8 cellular contexts compared by ENCODE assay signal in the genomic region with DNA sequence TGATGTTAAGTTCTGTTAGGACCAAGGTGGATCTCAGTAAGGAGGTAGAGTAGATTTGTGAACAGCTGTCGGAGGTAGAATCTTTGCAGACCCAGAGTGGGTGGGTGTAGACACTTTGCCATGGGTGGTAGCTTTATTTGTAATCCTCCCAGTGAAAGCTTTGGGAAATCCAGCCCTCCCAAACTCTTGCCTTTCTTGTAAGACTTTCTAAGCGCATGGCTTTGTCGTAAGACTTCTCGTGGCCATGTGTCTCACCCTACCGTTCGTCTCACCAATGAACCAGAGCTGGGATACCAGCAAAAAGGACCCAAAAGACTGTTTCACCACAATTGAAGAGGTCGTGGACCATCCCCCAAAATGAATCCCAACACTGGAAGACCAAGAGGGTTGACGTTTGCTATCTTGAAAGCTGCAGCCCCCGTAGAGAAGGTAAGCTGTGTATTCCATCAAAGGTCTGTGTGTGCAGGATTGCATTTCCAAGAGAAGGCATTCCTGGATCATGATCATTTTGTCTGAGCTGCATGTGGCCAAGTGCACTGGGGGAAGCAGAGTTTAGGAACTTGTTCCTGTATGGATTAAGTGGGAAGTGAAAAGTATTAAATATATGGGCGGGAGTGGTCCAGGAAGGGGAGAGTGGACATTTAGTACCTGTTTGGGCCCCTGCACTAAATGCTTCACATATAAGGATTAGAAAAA. TPM values are rescaled to one million over a fixed set of nuclear protein-coding genes. Genes with fewer than 3 reads are reported as not detected.
DNase-seq lines count a peak whose midpoint lies in the region; ATAC-seq and TF ChIP-seq lines count a peak whose summit lies in the region.

No MANE protein-coding gene starts in this region.

- in situ Hi-C loops in IMR-90 (cut with MboI; ENCODE audit: low sequenced_read_pairs), result loop anchor here (5.0 kb wide), 2 partner anchors 248 to 378 kb away; no protein-coding TSS in a partner anchor

- no peak overlapping the region for H3K18ac ChIP-seq in IMR-90 (ENCODE audit: low read depth, low read length)

- no peak overlapping the region for H2BK5ac ChIP-seq in IMR-90 (ENCODE audit: low read depth, low read length, poor library complexity, severe bottlenecking)

- H2BK20ac ChIP-seq in IMR-90 (ENCODE audit: low read depth, low read length), result no peak overlapping the region

- H3K4me1 ChIP-seq in IMR-90 (ENCODE audit: control insufficient read depth, insufficient read depth, low read length) (peaks cover 4% of the 10 kb centered on the region), muscle layer of duodenum (ENCODE audit: control insufficient read depth in 1 of 2, insufficient read depth in 2 of 2, low read length in 2 of 2) (peaks cover 9 to 13% of the 10 kb centered on the region in 2 donors)

- peak overlapping the region; percentile 89 for H2AK9ac ChIP-seq in IMR-90 (replicated peaks; ENCODE audit: low read depth, low read length, poor library complexity)

- intact Hi-C loops in IMR-90 (cut with micrococcal nuclease), result loop anchor here (2.0 to 5.0 kb wide), 2 partner anchors 153 to 330 kb away; partner anchors contain the start of gene GSTA4

- peaks cover 6% of the 10 kb centered on the region; the same call in 1 of the 2 replicates for H3K9me1 ChIP-seq in IMR-90 (ENCODE audit: insufficient read depth, low read length)

- TF ChIP-seq POLR2A in IMR-90 (IDR thresholded peaks at IDR 0.05; ENCODE audit: low read depth, low read length), result no peak

- H3K4me3 ChIP-seq in AG04450 (ENCODE audit: low read depth, low read length) (peak overlapping the region; percentile 76), IMR-90 (ENCODE audit: insufficient read depth, low read depth, low read length) (peak overlapping the region; percentile 81), coronary artery (peak overlapping the region; percentile 79), muscle layer of duodenum (ENCODE audit: low read depth in 1 of 2, low read length in 2 of 2) (peak overlapping the region; percentile 71 to 92)

- no peaks in the 10 kb centered on the region for H3K36me3 ChIP-seq in IMR-90 (ENCODE audit: control insufficient read depth, insufficient read depth, low read length)
- no peaks in the 10 kb centered on the region for H3K36me3 ChIP-seq in muscle layer of duodenum (ENCODE audit: control insufficient read depth in 1 of 2, insufficient read depth in 2 of 2, low read length in 2 of 2)

- H3K27me3 ChIP-seq in AG04450 (ENCODE audit: control insufficient read depth, insufficient read depth, low read length) (no peaks in the 10 kb centered on the region), IMR-90 (ENCODE audit: control insufficient read depth, insufficient read depth, low read length) (no peaks in the 10 kb centered on the region), muscle layer of duodenum (ENCODE audit: low read depth, low read length) (no peaks in the 10 kb centered on the region)

- 70% methylated on average over 6 of the region's 10 CpGs; no CpG with 5 or more reads in 1 of the 2 experiments for WGBS in IMR-90 (ENCODE audit: extremely low coverage in 2 of 2, insufficient read length in 1 of 2), 2 experiments

- H3K14ac ChIP-seq in IMR-90 (replicated peaks; ENCODE audit: low read depth, low read length), result peak overlapping the region; percentile 12

- H3K4me2 ChIP-seq in IMR-90 (ENCODE audit: low read depth, low read length), result peak overlapping the region; percentile 87

- TF ChIP-seq RAD21 in IMR-90 (IDR thresholded peaks at IDR 0.05; ENCODE audit: low read length), result no peak

- no peak overlapping the region for H2BK15ac ChIP-seq in IMR-90 (ENCODE audit: low read depth, low read length)

- H2BK120ac ChIP-seq in IMR-90 (ENCODE audit: low read depth, low read length), result no peak overlapping the region

- no TSS peak for BruUV-seq in IMR-90 (replicated peaks; lab: Mats Ljungman, UMichigan)

- no peak overlapping the region for H4K5ac ChIP-seq in IMR-90 (ENCODE audit: low read depth, low read length)

- H2AK5ac ChIP-seq in IMR-90 (ENCODE audit: low read depth, low read length), result peak overlapping the region; percentile 40; the same call in 1 of the 2 replicates

- POLR2A ChIA-PET in AG04450 (lab: Yijun Ruan, JAX) (interaction anchor here (0.6 kb wide), 1 partner anchor 165 kb away, joined by 3 read pairs; no protein-coding TSS in a partner anchor), IMR-90 (lab: Charles Lee; ENCODE audit: unreplicated experiment) (no interaction called here)

- peaks cover 11 to 32% of the 10 kb centered on the region in 2 experiments; a peak in 3 of 4 replicates for H3K79me1 ChIP-seq in IMR-90 (ENCODE audit: low read depth in 1 of 2, low read length in 2 of 2)

- DNase-seq in AG04450 (ENCODE audit: low read depth, low spot score) (no peak), IMR-90 (peak; percentile 19), coronary artery (ENCODE audit: low spot score) (no peak), HUDEP-2 (lab: John Stamatoyannopoulos, UW; ENCODE audit: unreplicated experiment in 76 of 76) (no peak), SKM-1 treated with dmso at 0.1 percent for 144 hours (lab: John Stamatoyannopoulos, UW; ENCODE audit: unreplicated experiment) (no peak), NCI-H1048 (lab: John Stamatoyannopoulos, UW) (no peak)

- CTCF ChIA-PET in AG04450 (lab: Charles Lee), result interaction anchor here (0.9 to 1.5 kb wide), 9 partner anchors 13 to 379 kb away, joined by 3 to 21 read pairs (median 4); no protein-coding TSS in a partner anchor
- CTCF ChIA-PET in IMR-90 (lab: Yijun Ruan, JAX), result interaction anchor here (0.6 to 2.1 kb wide), 4 partner anchors 14 to 257 kb away, joined by 3 to 10 read pairs (median 3); partner anchors contain the start of gene TRAM2

- dilution Hi-C loops in IMR-90 (cut with HindIII; ENCODE audit: low sequenced_read_pairs, unreplicated experiment), result loop anchor here (25.0 kb wide), 1 partner anchor 253 kb away; the partner anchor contains the start of gene EFHC1

- H3K9me3 ChIP-seq in AG04450 (ENCODE audit: control insufficient read depth, insufficient read depth, low read length) (no peaks in the 10 kb centered on the region), IMR-90 (ENCODE audit: control insufficient read depth, insufficient read depth, low read length) (no peaks in the 10 kb centered on the region), muscle layer of duodenum (ENCODE audit: control insufficient read depth in 1 of 2, low read length in 2 of 2) (no peaks in the 10 kb centered on the region)

- H4K91ac ChIP-seq in IMR-90 (ENCODE audit: insufficient read depth, low read depth, low read length), result no peak overlapping the region; the same call in 1 of the 2 replicates

- peak overlapping the region; percentile 99 for H2AFZ ChIP-seq in IMR-90 (replicated peaks; ENCODE audit: low read length, poor library complexity)

- peak overlapping the region; percentile 56 for H3K4ac ChIP-seq in IMR-90 (ENCODE audit: low read depth, low read length)

- TF ChIP-seq CTCF in AG04450 (IDR thresholded peaks at IDR 0.05; ENCODE audit: low read depth, low read length) (no peak), IMR-90 (conservative IDR thresholded peaks at IDR 0.05; ENCODE audit: low read depth, low read length) (no peak), coronary artery (IDR thresholded peaks at IDR 0.05) (no peak)

- peak overlapping the region in 1 of 2 experiments; percentile 66; a peak in 2 of 4 replicates for H4K8ac ChIP-seq in IMR-90 (ENCODE audit: low read depth in 2 of 2, low read length in 2 of 2)

- H4K20me1 ChIP-seq in IMR-90 (ENCODE audit: insufficient read depth, low read length), result no peaks in the 10 kb centered on the region

- H3K9ac ChIP-seq in IMR-90 (ENCODE audit: low read depth, low read length), result peak overlapping the region; percentile 48

- peak overlapping the region; percentile 74 for H3K23ac ChIP-seq in IMR-90 (ENCODE audit: low read depth, low read length)

- ATAC-seq in IMR-90 (ENCODE audit: low read depth), result no peak
- ATAC-seq in HG02678 (IDR thresholded peaks at IDR 0.05; ENCODE audit: unreplicated experiment), result no peak

- H3K27ac ChIP-seq in AG04450 (ENCODE audit: low read depth, low read length) (no peak overlapping the region), IMR-90 (ENCODE audit: insufficient read depth, low read length) (no peak overlapping the region), coronary artery (no peak overlapping the region), muscle layer of duodenum (ENCODE audit: low read length) (peak overlapping the region; percentile 59)

- peak overlapping the region; percentile 61; the same call in 1 of the 2 replicates for H3K56ac ChIP-seq in IMR-90 (ENCODE audit: extremely low read depth, insufficient read depth, low read length)

TF ChIP-seq in IMR-90, 13 proteins besides CTCF, POLR2A, EP300 and RAD21:
- TF ChIP-seq ELK1 (IDR thresholded peaks at IDR 0.05; ENCODE audit: borderline replicate concordance, low read depth, low read length) (no peak), FOS (IDR thresholded peaks at IDR 0.05; ENCODE audit: low read depth, low read length) (no peak), MAFK (IDR thresholded peaks at IDR 0.05; ENCODE audit: low read depth, low read length) (no peak), CHD1 (IDR thresholded peaks at IDR 0.05; ENCODE audit: low read depth, low read length) (no peak), NFE2L2 (IDR thresholded peaks at IDR 0.05; ENCODE audit: low read depth, low read length) (no peak)

RNA-seq across cellular contexts. Expression of gene TMEM14A, which starts 5.8 kb away (rescaled TPM):
- polyA plus RNA-seq in AG04450 (2011; rRNA removed) (33.4 and 55.6 TPM in 2 replicates), IMR-90 (2012; rRNA removed) (20.9 and 25.1 TPM in 2 replicates)
- polyA minus RNA-seq in AG04450 (2011; rRNA and poly(A)+ RNA removed), result 6.9 and 7.7 TPM in 2 replicates
- 18.5 and 58.3 TPM in 2 replicates for total RNA-seq in IMR-90 (2012; rRNA removed)
- polyA plus RNA-seq in IMR-90 (2012; cell fraction: cytosol; rRNA removed), result 14.7 and 19.9 TPM in 2 replicates
- 4.0 and 13.8 TPM in 2 replicates for polyA plus RNA-seq in IMR-90 (2012; cell fraction: nucleus; rRNA removed; ENCODE audit: low replicate concordance)
